In the genomic region with DNA sequence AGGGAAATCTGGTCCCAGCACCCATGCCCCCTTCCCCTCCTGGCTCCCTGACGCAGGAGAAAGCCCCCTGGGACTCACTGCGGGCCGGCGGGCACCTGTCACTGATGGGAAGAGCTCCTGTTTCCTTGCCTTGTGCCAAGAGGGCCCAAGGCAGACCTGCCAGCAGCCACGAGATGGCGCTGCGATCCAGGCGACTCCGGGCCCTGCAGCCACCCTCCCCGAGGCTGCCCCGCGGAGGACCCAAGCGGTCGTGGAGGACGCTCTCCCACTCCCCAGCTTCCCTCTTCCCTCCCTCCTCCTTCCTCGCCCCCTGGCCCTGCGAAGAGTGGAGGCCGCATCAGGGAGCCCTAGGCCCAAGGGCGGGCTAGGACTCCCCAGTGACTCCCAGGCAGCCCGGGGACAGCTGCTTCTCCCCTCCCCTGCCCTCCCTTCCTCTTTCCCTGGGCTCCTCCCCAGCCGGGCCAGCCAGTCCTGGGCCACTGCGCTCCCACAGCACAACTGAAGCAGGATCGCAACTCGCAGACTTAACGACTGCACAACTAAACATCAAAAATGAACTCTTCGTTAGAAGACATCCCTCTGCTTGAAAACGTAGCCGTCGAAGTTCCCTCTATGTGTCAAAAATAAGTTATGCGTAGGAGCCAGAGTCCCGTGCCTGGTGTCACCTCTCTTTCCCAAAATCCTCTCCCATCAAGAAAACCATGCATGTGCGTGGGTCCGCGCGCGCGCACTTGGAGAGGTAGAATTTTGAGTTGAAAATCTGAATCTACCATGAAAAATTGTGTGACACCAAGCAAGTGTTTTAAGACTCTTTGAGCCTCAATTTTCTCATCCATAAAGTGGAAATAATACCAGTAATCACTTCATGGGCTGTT, we compare ENCODE assay signal across 8 cellular contexts. TPM values are rescaled to one million over a fixed set of nuclear protein-coding genes. Genes with fewer than 3 reads are reported as not detected.
DNase-seq lines count a peak whose midpoint lies in the region; ATAC-seq and TF ChIP-seq lines count a peak whose summit lies in the region.

No MANE protein-coding gene starts in this region.

- H3K9me3 ChIP-seq in BE2C: no peaks in the 10 kb centered on the region
- H3K9me3 ChIP-seq in mononuclear cell (ENCODE audit: low read depth, low read length): no peaks in the 10 kb centered on the region

- peak; percentile 84 for ATAC-seq in HG03460 (IDR thresholded peaks at IDR 0.05; ENCODE audit: unreplicated experiment)
- ATAC-seq in activated CD8-positive, alpha-beta memory T cell treated with anti-CD3 and anti-CD28 coated beads, Interleukin-2, amount 10 ng/mL, durations not matched to agents 7 days and 5 days: peak; percentile 98

- peak overlapping the region; percentile 78 for H3K27ac Mint-ChIP-seq in activated CD8-positive, alpha-beta memory T cell treated with anti-CD3 and anti-CD28 coated beads, Interleukin-2, amount 10 ng/mL, durations not matched to agents 7 days and 5 days
- H3K27ac Mint-ChIP-seq in endothelial cell (ENCODE audit: unreplicated experiment): no peak overlapping the region

- H3K36me3 ChIP-seq in BE2C: no peaks in the 10 kb centered on the region

- DNase-seq in BE2C: peak; percentile 82
- DNase-seq in GM19240 (ENCODE audit: insufficient read length, low spot score): peak; percentile 65
- DNase-seq in NCI-H82 treated with DMSO at 0.1 percent for 48 hours (lab: John Stamatoyannopoulos, UW; ENCODE audit: unreplicated experiment): peak; percentile 73
- peak; percentile 87 for DNase-seq in activated CD8-positive, alpha-beta memory T cell treated with anti-CD3 and anti-CD28 coated beads, Interleukin-2, amount 10 ng/mL, durations not matched to agents 7 days and 5 days
- DNase-seq in endothelial cell (ENCODE audit: low spot score): peak; percentile 93
- peak; percentile 70 to 74 for DNase-seq in stimulated activated CD8-positive, alpha-beta memory T cell treated with anti-CD3 and anti-CD28 coated beads, Interleukin-15, amount 100 ng/mL, for 48 hours (ENCODE audit: low read depth in 2 of 2)

- no peaks in the 10 kb centered on the region for H3K9me3 Mint-ChIP-seq in activated CD8-positive, alpha-beta memory T cell treated with anti-CD3 and anti-CD28 coated beads, Interleukin-2, amount 10 ng/mL, durations not matched to agents 7 days and 5 days (ENCODE audit: low read depth)
- no peaks in the 10 kb centered on the region for H3K9me3 Mint-ChIP-seq in endothelial cell (ENCODE audit: unreplicated experiment)

- TF ChIP-seq CTCF in BE2C (IDR thresholded peaks at IDR 0.05; ENCODE audit: low read depth, low read length): peak; percentile 73
- TF ChIP-seq CTCF in endothelial cell (IDR thresholded peaks at IDR 0.05; ENCODE audit: unreplicated experiment): peak; percentile 75

- H3K4me1 Mint-ChIP-seq in activated CD8-positive, alpha-beta memory T cell treated with anti-CD3 and anti-CD28 coated beads, Interleukin-2, amount 10 ng/mL, durations not matched to agents 7 days and 5 days: peaks cover 43% of the 10 kb centered on the region
- peaks cover 24% of the 10 kb centered on the region for H3K4me1 Mint-ChIP-seq in endothelial cell (ENCODE audit: unreplicated experiment)

- H3K4me3 ChIP-seq in BE2C (ENCODE audit: low read depth, low read length) (peak overlapping the region; percentile 60), mononuclear cell (ENCODE audit: low read length) (peak overlapping the region; percentile 29)

- H3K27me3 ChIP-seq in BE2C (no peaks in the 10 kb centered on the region), mononuclear cell (ENCODE audit: insufficient read depth, low read length) (no peaks in the 10 kb centered on the region)

- H3K4me3 Mint-ChIP-seq in activated CD8-positive, alpha-beta memory T cell treated with anti-CD3 and anti-CD28 coated beads, Interleukin-2, amount 10 ng/mL, durations not matched to agents 7 days and 5 days: peak overlapping the region; percentile 71
- peak overlapping the region; percentile 87 for H3K4me3 Mint-ChIP-seq in endothelial cell (ENCODE audit: unreplicated experiment)

- peaks cover 24% of the 10 kb centered on the region for H3K4me1 ChIP-seq in BE2C
- peaks cover 32% of the 10 kb centered on the region for H3K4me1 ChIP-seq in mononuclear cell (ENCODE audit: insufficient read depth, low read length)

- H3K36me3 Mint-ChIP-seq in activated CD8-positive, alpha-beta memory T cell treated with anti-CD3 and anti-CD28 coated beads, Interleukin-2, amount 10 ng/mL, durations not matched to agents 7 days and 5 days: no peaks in the 10 kb centered on the region
- no peaks in the 10 kb centered on the region for H3K36me3 Mint-ChIP-seq in endothelial cell (ENCODE audit: low read depth, unreplicated experiment)

- CTCF ChIA-PET in activated CD8-positive, alpha-beta memory T cell treated with anti-CD3 and anti-CD28 coated beads, Interleukin-2, amount 10 ng/mL, durations not matched to agents 7 days and 5 days (lab: Charles Lee): interaction anchor here (0.6 to 6.4 kb wide), 88 partner anchors 10 to 984 kb away, joined by 3 to 109 read pairs (median 5); partner anchors contain the start of genes ATF3, BATF3, NSL1 and TATDN3

- peaks cover 15% of the 10 kb centered on the region for H3K27me3 Mint-ChIP-seq in activated CD8-positive, alpha-beta memory T cell treated with anti-CD3 and anti-CD28 coated beads, Interleukin-2, amount 10 ng/mL, durations not matched to agents 7 days and 5 days
- peaks cover 2% of the 10 kb centered on the region for H3K27me3 Mint-ChIP-seq in endothelial cell (ENCODE audit: unreplicated experiment)

RNA-seq across cellular contexts. Expression of gene BATF3, which starts 34.2 kb away (rescaled TPM):
- polyA plus RNA-seq in BE2C (2012; ENCODE audit: insufficient read depth, insufficient read length, low read depth): 4.2 TPM
- total RNA-seq in activated CD8-positive, alpha-beta memory T cell treated with anti-CD3 and anti-CD28 coated beads, Interleukin-2, amount 10 ng/mL, durations not matched to agents 7 days and 5 days: 100 to 1,000 TPM; 109 to 130 TPM
- total RNA-seq in endothelial cell (ENCODE audit: unreplicated experiment) (0.54 TPM), mononuclear cell (1.4 TPM)

RNA-seq across cellular contexts. Expression of gene ATF3, which starts 56.9 kb away (rescaled TPM):
- polyA plus RNA-seq in BE2C (2012; ENCODE audit: insufficient read depth, insufficient read length, low read depth): 23.1 TPM
- total RNA-seq in activated CD8-positive, alpha-beta memory T cell treated with anti-CD3 and anti-CD28 coated beads, Interleukin-2, amount 10 ng/mL, durations not matched to agents 7 days and 5 days: 10 to 100 TPM; 21.3 to 36.5 TPM
- total RNA-seq in endothelial cell (ENCODE audit: unreplicated experiment): 1.8 TPM
- 53.6 TPM for total RNA-seq in mononuclear cell

Comparison
In these comparisons a context has a peak if more than half of its experiments do, and no peak if none do; other contexts are left out.
1. Peak in every context shown above with its lines: DNase-seq, ATAC-seq and H3K4me3 ChIP-seq.
2. RNA of gene BATF3, which starts 34.2 kb away (total RNA-seq): 109 to 130 TPM in activated CD8-positive, alpha-beta memory T cell treated with anti-CD3 and anti-CD28 coated beads, Interleukin-2, amount 10 ng/mL, durations not matched to agents 7 days and 5 days; 1.4 TPM in mononuclear cell (single experiment) and 0.54 TPM in endothelial cell (single experiment); every median in the first group is over 10 times any median in the second.